Comparison of ENCODE assay signal across 14 cellular contexts in the genomic region with DNA sequence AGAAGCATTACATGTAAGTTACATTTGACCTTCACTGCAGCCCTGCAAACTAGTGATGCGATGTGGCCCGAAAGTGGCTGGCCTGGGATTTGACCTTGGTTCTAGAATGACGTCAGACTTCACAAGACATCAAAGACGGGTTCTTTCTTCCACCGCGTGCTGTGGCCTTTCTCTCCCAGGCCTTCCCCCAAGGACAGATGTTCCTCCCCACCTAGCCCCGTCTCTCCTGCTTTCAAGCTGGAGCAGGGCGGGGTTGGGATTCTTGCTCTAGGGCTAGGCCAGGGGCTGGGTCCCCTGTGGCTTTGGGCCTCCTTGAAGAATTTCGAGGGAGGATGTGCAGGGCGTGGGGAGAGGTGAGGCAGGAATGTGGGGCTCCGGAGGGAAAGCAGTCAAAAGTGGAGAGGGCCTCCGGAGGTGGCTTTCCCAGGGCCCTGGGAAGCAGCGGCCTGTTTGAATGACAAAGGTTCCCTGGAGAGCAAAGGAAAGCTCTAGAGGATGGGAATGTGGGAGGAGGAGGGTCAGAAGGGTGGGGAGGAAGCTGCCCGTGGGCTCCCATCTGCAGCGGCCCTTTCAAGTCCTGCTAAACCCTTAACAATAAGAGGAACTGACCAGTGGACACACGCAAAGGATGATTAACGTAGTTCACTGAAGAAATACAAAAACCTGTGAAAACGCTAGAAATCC. TPM values are rescaled to one million over a fixed set of nuclear protein-coding genes. Genes with fewer than 3 reads are reported as not detected.
A peak's percentile ranks its signal among the peaks of the same experiment; 100 is the strongest.
DNase-seq lines count a peak whose midpoint lies in the region; ATAC-seq and TF ChIP-seq lines count a peak whose summit lies in the region.
"Had no signal": no experiment of that assay in that cellular context is flagged by ENCODE, and none has a peak within 500 bp of the region (broad histone marks: within the 10 kb centered on the region; RNA-seq: fewer than 3 reads in every experiment).

No MANE protein-coding gene starts in this region.

- peak overlapping the region; percentile 28 for H3K4me2 ChIP-seq in neuronal stem cell (ENCODE audit: insufficient read depth, low read length, poor library complexity, severe bottlenecking)

- no peak overlapping the region for H3K4me3 ChIP-seq in RWPE2 (ENCODE audit: severe bottlenecking)
- H3K4me3 ChIP-seq in neuronal stem cell (ENCODE audit: low read length in 2 of 2) = peak overlapping the region in 1 of 2 donors; percentile 28
- H3K4me3 ChIP-seq: ascending aorta, stomach had no signal

- H2BK5ac ChIP-seq in neuronal stem cell (ENCODE audit: low read length) = peak overlapping the region; percentile 99

- no peak overlapping the region for H3K9ac ChIP-seq in neuronal stem cell (ENCODE audit: low read depth, low read length, poor library complexity)

- H3K27me3 ChIP-seq in RWPE2 (ENCODE audit: insufficient read depth, poor library complexity, severe bottlenecking) (no peaks in the 10 kb centered on the region), neuronal stem cell (ENCODE audit: control insufficient read depth in 3 of 3, insufficient read depth in 3 of 3, low read depth in 1 of 3, low read length in 3 of 3) (no peaks in the 10 kb centered on the region)
- H3K27me3 ChIP-seq: ascending aorta had no signal

- no peaks in the 10 kb centered on the region for H3K36me3 Mint-ChIP-seq in glutamatergic neuron (ENCODE audit: unreplicated experiment)
- no peaks in the 10 kb centered on the region for H3K36me3 Mint-ChIP-seq in activated CD4-positive, alpha-beta T cell treated with anti-CD3 and anti-CD28 coated beads, Interleukin-2, amount 10 ng/mL, durations not matched to agents 24 days and 14 days (ENCODE audit: low read depth)
- H3K36me3 Mint-ChIP-seq: natural killer cell treated with Interleukin-12 subunit alpha and Interleukin-12 subunit beta and Interleukin-15 and Interleukin-18, amount 100 ng/mL, for 72 hours had no signal

- peak overlapping the region; percentile 99 for H3K18ac ChIP-seq in neuronal stem cell (ENCODE audit: low read length)

- no peak overlapping the region for H2AK5ac ChIP-seq in neuronal stem cell (ENCODE audit: low read depth, low read length)

- peaks cover 2% of the 10 kb centered on the region for H3K79me1 ChIP-seq in neuronal stem cell (ENCODE audit: low read depth, low read length)

- H3K27ac Mint-ChIP-seq in glutamatergic neuron (ENCODE audit: unreplicated experiment) = peak overlapping the region; percentile 43
- H3K27ac Mint-ChIP-seq in activated CD4-positive, alpha-beta T cell treated with anti-CD3 and anti-CD28 coated beads, Interleukin-2, amount 10 ng/mL, durations not matched to agents 24 days and 14 days = no peak overlapping the region
- H3K27ac Mint-ChIP-seq: activated CD4-positive, alpha-beta memory T cell treated with anti-CD3 and anti-CD28 coated beads, Interleukin-2, amount 10 ng/mL, durations not matched to agents 7 days and 5 days; activated T-helper 17 cell treated with anti-CD3 and anti-CD28 coated beads, Interleukin-2, amount 50 U/mL, for 72 hours; natural killer cell treated with Interleukin-12 subunit alpha and Interleukin-12 subunit beta and Interleukin-15 and Interleukin-18, amount 100 ng/mL, for 72 hours had no signal

- peak; percentile 100 for DNase-seq in ELF-1 (ENCODE audit: low read depth, low spot score)
- no peak for DNase-seq in RWPE2 (ENCODE audit: low spot score)
- no peak for DNase-seq in glutamatergic neuron
- DNase-seq in neuronal stem cell (ENCODE audit: low spot score) = peak; percentile 95
- DNase-seq in activated CD4-positive, alpha-beta T cell treated with anti-CD3 and anti-CD28 coated beads, Interleukin-2, amount 10 ng/mL, durations not matched to agents 24 days and 14 days = no peak
- DNase-seq in NCI-H446 treated with DMSO at 0.1 percent for 48 hours (lab: John Stamatoyannopoulos, UW) = no peak
- DNase-seq in HuH-7.5 (ENCODE audit: low spot score) = no peak
- DNase-seq: activated CD4-positive, alpha-beta memory T cell treated with anti-CD3 and anti-CD28 coated beads, Interleukin-2, amount 10 ng/mL, durations not matched to agents 7 days and 5 days; left ventricle myocardium superior; stomach had no signal

- H2AFZ ChIP-seq in neuronal stem cell (ENCODE audit: low read length) = peak overlapping the region; percentile 62

- peak overlapping the region; percentile 44 for H3K27ac ChIP-seq in RWPE2 (ENCODE audit: poor library complexity, severe bottlenecking)
- peak overlapping the region; percentile 99 for H3K27ac ChIP-seq in neuronal stem cell (replicated peaks; ENCODE audit: low read length)
- H3K27ac ChIP-seq: ascending aorta, stomach had no signal

- H4K91ac ChIP-seq in neuronal stem cell (ENCODE audit: low read depth, low read length, poor library complexity) = peak overlapping the region; percentile 98

- no CpG with 5 or more reads among the region's 18 CpGs for WGBS in neuronal stem cell (ENCODE audit: extremely low coverage in 2 of 2, insufficient read length in 2 of 2, insufficient replicate concordance in 1 of 2), 2 donors

- H2BK120ac ChIP-seq in neuronal stem cell (ENCODE audit: low read depth, low read length) = peak overlapping the region; percentile 99

- peaks cover 13% of the 10 kb centered on the region for H3K4me1 ChIP-seq in RWPE2 (ENCODE audit: insufficient read depth, poor library complexity, severe bottlenecking)
- peaks cover 35 to 42% of the 10 kb centered on the region in 2 donors for H3K4me1 ChIP-seq in neuronal stem cell (ENCODE audit: control insufficient read depth in 2 of 2, insufficient read depth in 1 of 2, low read depth in 1 of 2, low read length in 2 of 2)
- H3K4me1 ChIP-seq: ascending aorta had no signal

- H2BK15ac ChIP-seq in neuronal stem cell (ENCODE audit: low read length) = no peak overlapping the region

- no peak overlapping the region for H3K23ac ChIP-seq in neuronal stem cell (ENCODE audit: low read depth, low read length, poor library complexity)

- H3K14ac ChIP-seq in neuronal stem cell (ENCODE audit: low read length) = no peak overlapping the region

- H4K8ac ChIP-seq in neuronal stem cell (ENCODE audit: low read depth, low read length) = no peak overlapping the region

- H3K36me3 ChIP-seq in RWPE2 (ENCODE audit: low read depth) (no peaks in the 10 kb centered on the region), neuronal stem cell (replicated peaks in 1 of 2; ENCODE audit: control insufficient read depth in 2 of 2, insufficient read depth in 2 of 2, low read length in 2 of 2) (no peaks in the 10 kb centered on the region)
- H3K36me3 ChIP-seq: ascending aorta, stomach had no signal

- H3K9me3 Mint-ChIP-seq in glutamatergic neuron (ENCODE audit: unreplicated experiment) = no peaks in the 10 kb centered on the region
- H3K9me3 Mint-ChIP-seq in activated CD4-positive, alpha-beta T cell treated with anti-CD3 and anti-CD28 coated beads, Interleukin-2, amount 10 ng/mL, durations not matched to agents 24 days and 14 days = no peaks in the 10 kb centered on the region
- H3K9me3 Mint-ChIP-seq: activated CD4-positive, alpha-beta memory T cell treated with anti-CD3 and anti-CD28 coated beads, Interleukin-2, amount 10 ng/mL, durations not matched to agents 7 days and 5 days; activated T-helper 17 cell treated with anti-CD3 and anti-CD28 coated beads, Interleukin-2, amount 50 U/mL, for 72 hours; natural killer cell treated with Interleukin-12 subunit alpha and Interleukin-12 subunit beta and Interleukin-15 and Interleukin-18, amount 100 ng/mL, for 72 hours had no signal

- ATAC-seq in RWPE2 (ENCODE audit: low read depth) (no peak), GM21723 (IDR thresholded peaks at IDR 0.05; ENCODE audit: unreplicated experiment) (no peak)
- ATAC-seq: activated T-helper 17 cell treated with anti-CD3 and anti-CD28 coated beads, Interleukin-2, amount 50 U/mL, for 72 hours; left ventricle myocardium superior; natural killer cell treated with Interleukin-12 subunit alpha and Interleukin-12 subunit beta and Interleukin-15 and Interleukin-18, amount 100 ng/mL, for 72 hours had no signal

- H2BK12ac ChIP-seq in neuronal stem cell (ENCODE audit: low read length) = no peak overlapping the region

- H3K27me3 Mint-ChIP-seq in glutamatergic neuron (ENCODE audit: unreplicated experiment) = peaks cover 14% of the 10 kb centered on the region
- H3K27me3 Mint-ChIP-seq in activated CD4-positive, alpha-beta T cell treated with anti-CD3 and anti-CD28 coated beads, Interleukin-2, amount 10 ng/mL, durations not matched to agents 24 days and 14 days = peaks cover 26% of the 10 kb centered on the region

- H3K4me1 Mint-ChIP-seq in glutamatergic neuron (ENCODE audit: low read depth, unreplicated experiment) = peaks cover 7% of the 10 kb centered on the region
- H3K4me1 Mint-ChIP-seq in activated CD4-positive, alpha-beta T cell treated with anti-CD3 and anti-CD28 coated beads, Interleukin-2, amount 10 ng/mL, durations not matched to agents 24 days and 14 days = no peaks in the 10 kb centered on the region

- H3K4ac ChIP-seq in neuronal stem cell (ENCODE audit: low read length) = no peak overlapping the region

- TF ChIP-seq CTCF in RWPE2 (IDR thresholded peaks at IDR 0.05; ENCODE audit: poor library complexity, severe bottlenecking) = no peak
- TF ChIP-seq CTCF in glutamatergic neuron (IDR thresholded peaks at IDR 0.05; ENCODE audit: partially characterized antibody, unreplicated experiment) = no peak

- intact Hi-C loops in activated CD4-positive, alpha-beta T cell treated with anti-CD3 and anti-CD28 coated beads, Interleukin-2, amount 10 ng/mL, durations not matched to agents 24 days and 14 days (cut with micrococcal nuclease) = no loop called here

- H3K9me3 ChIP-seq in RWPE2 (ENCODE audit: severe bottlenecking) (no peaks in the 10 kb centered on the region), neuronal stem cell (replicated peaks in 1 of 2; ENCODE audit: control insufficient read depth in 2 of 2, insufficient read depth in 1 of 2, low read depth in 1 of 2, low read length in 2 of 2) (no peaks in the 10 kb centered on the region)
- H3K9me3 ChIP-seq: ascending aorta, stomach had no signal

- no peak overlapping the region for H3K4me3 Mint-ChIP-seq in glutamatergic neuron (ENCODE audit: unreplicated experiment)
- no peak overlapping the region for H3K4me3 Mint-ChIP-seq in activated CD4-positive, alpha-beta T cell treated with anti-CD3 and anti-CD28 coated beads, Interleukin-2, amount 10 ng/mL, durations not matched to agents 24 days and 14 days
- H3K4me3 Mint-ChIP-seq: activated CD4-positive, alpha-beta memory T cell treated with anti-CD3 and anti-CD28 coated beads, Interleukin-2, amount 10 ng/mL, durations not matched to agents 7 days and 5 days; activated T-helper 17 cell treated with anti-CD3 and anti-CD28 coated beads, Interleukin-2, amount 50 U/mL, for 72 hours; natural killer cell treated with Interleukin-12 subunit alpha and Interleukin-12 subunit beta and Interleukin-15 and Interleukin-18, amount 100 ng/mL, for 72 hours had no signal

RNA-seq across cellular contexts. Expression of a gene that starts 49.9 kb away (rescaled TPM):
- 25.0 TPM for total RNA-seq in glutamatergic neuron (ENCODE audit: unreplicated experiment)
- polyA plus RNA-seq in neuronal stem cell (2013, experiment 1 of 2) = 350 TPM
- polyA plus RNA-seq in neuronal stem cell (2013, experiment 2 of 2) = 351 TPM
- total RNA-seq in activated CD4-positive, alpha-beta T cell treated with anti-CD3 and anti-CD28 coated beads, Interleukin-2, amount 10 ng/mL, durations not matched to agents 24 days and 14 days = 135 and 144 TPM in 2 replicates

Comparison
In these comparisons a context has a peak if more than half of its experiments do, and no peak if none do; other contexts are left out.
1. DNase-seq: peak in ELF-1 (single experiment) and neuronal stem cell (single experiment); none in RWPE2 (single experiment), glutamatergic neuron (single experiment), activated CD4-positive, alpha-beta T cell treated with anti-CD3 and anti-CD28 coated beads, Interleukin-2, amount 10 ng/mL, durations not matched to agents 24 days and 14 days (single experiment), NCI-H446 treated with DMSO at 0.1 percent for 48 hours (single experiment) and HuH-7.5 (single experiment).